Comparison of ENCODE assay signal across 16 cellular contexts in genomic region chr5:53126514-53126913, GRCh38. TPM values are rescaled to one million over a fixed set of nuclear protein-coding genes. Genes with fewer than 3 reads are reported as not detected.
DNase-seq lines count a peak whose midpoint lies in the region; ATAC-seq and TF ChIP-seq lines count a peak whose summit lies in the region.
"Had no signal": no experiment of that assay in that cellular context is flagged by ENCODE, and none has a peak within 500 bp of the region (broad histone marks: within the 10 kb centered on the region; RNA-seq: fewer than 3 reads in every experiment).

No MANE protein-coding gene starts in this region.

- no peaks in the 10 kb centered on the region for H3K27me3 Mint-ChIP-seq in progenitor cell of endocrine pancreas
- H3K27me3 Mint-ChIP-seq in activated T-cell treated with anti-CD3 and anti-CD28 coated beads, Interleukin-2, amount 50 U/mL, for 4 hours (ENCODE audit: low read depth) = peaks cover 5% of the 10 kb centered on the region

- no peak overlapping the region for H3K4me3 Mint-ChIP-seq in progenitor cell of endocrine pancreas (ENCODE audit: low read depth)
- H3K4me3 Mint-ChIP-seq in activated T-cell treated with anti-CD3 and anti-CD28 coated beads, Interleukin-2, amount 50 U/mL, for 4 hours = no peak overlapping the region
- H3K4me3 Mint-ChIP-seq: CD8-positive, alpha-beta memory T cell; T-helper 17 cell had no signal

- H3K27me3 ChIP-seq in foreskin keratinocyte = no peaks in the 10 kb centered on the region
- no peaks in the 10 kb centered on the region for H3K27me3 ChIP-seq in colonic mucosa
- H3K27me3 ChIP-seq: upper lobe of right lung had no signal

- ATAC-seq in foreskin keratinocyte = peak; percentile 83
- ATAC-seq in HG02642 (IDR thresholded peaks at IDR 0.05; ENCODE audit: poor library complexity, unreplicated experiment) = no peak
- no peak for ATAC-seq in activated T-cell treated with anti-CD3 and anti-CD28 coated beads, Interleukin-2, amount 50 U/mL, for 4 hours
- ATAC-seq: T-helper 17 cell, upper lobe of right lung had no signal

- CTCF ChIA-PET in AG04449 (lab: Yijun Ruan, JAX) = interaction anchor here (0.8 to 2.2 kb wide), 12 partner anchors 11 to 1118 kb away, joined by 3 to 13 read pairs (median 4); partner anchors contain the start of gene MOCS2

- in situ Hi-C loops in astrocyte of the cerebellum (cut with HindIII; ENCODE audit: low sequenced_read_pairs) = no loop called here

- intact Hi-C loops in colonic mucosa (cut with DNase I) = no loop called here

- H3K4me1 ChIP-seq in foreskin keratinocyte (peaks cover 17% of the 10 kb centered on the region), colonic mucosa (no peaks in the 10 kb centered on the region)
- H3K4me1 ChIP-seq: upper lobe of right lung had no signal

- POLR2A ChIA-PET in AG04449 (lab: Yijun Ruan, JAX) = no interaction called here

- no peak overlapping the region for H3K4me3 ChIP-seq in AG04449 (ENCODE audit: low read depth, low read length)
- H3K4me3 ChIP-seq in astrocyte of the cerebellum (ENCODE audit: low read depth, low read length) = no peak overlapping the region
- H3K4me3 ChIP-seq in colonic mucosa = no peak overlapping the region
- H3K4me3 ChIP-seq: A549, upper lobe of right lung had no signal

- no peak overlapping the region for H3K27ac Mint-ChIP-seq in progenitor cell of endocrine pancreas
- H3K27ac Mint-ChIP-seq: CD8-positive, alpha-beta memory T cell; T-helper 17 cell had no signal

- H3K27ac ChIP-seq in foreskin keratinocyte (no peak overlapping the region), colonic mucosa (no peak overlapping the region)
- H3K27ac ChIP-seq: A549, upper lobe of right lung had no signal

- DNase-seq in AG04449 (ENCODE audit: low read depth, low spot score) = peak; percentile 33
- DNase-seq in LHCN-M2 (ENCODE audit: low read depth) = peak; percentile 75
- peak; percentile 23 for DNase-seq in astrocyte of the cerebellum (ENCODE audit: low read depth)
- peak; percentile 39 to 69 for DNase-seq in foreskin keratinocyte
- no peak for DNase-seq in colonic mucosa
- DNase-seq in progenitor cell of endocrine pancreas (ENCODE audit: low spot score, unreplicated experiment) = no peak
- DNase-seq in activated T-cell treated with anti-CD3 and anti-CD28 coated beads, Interleukin-2, amount 50 U/mL, for 4 hours = no peak
- DNase-seq: activated CD4-positive, alpha-beta T cell treated with anti-CD3 and anti-CD28 coated beads for 1 hour; CD8-positive, alpha-beta memory T cell; posterior cingulate gyrus; SHP77 treated with DMSO at 0.1 percent for 48 hours; stimulated activated naive CD4-positive, alpha-beta T cell; T-helper 17 cell; upper lobe of right lung had no signal

- no peaks in the 10 kb centered on the region for H3K9me3 ChIP-seq in colonic mucosa
- H3K9me3 ChIP-seq: A549, upper lobe of right lung had no signal

- H3K36me3 ChIP-seq in colonic mucosa = no peaks in the 10 kb centered on the region
- H3K36me3 ChIP-seq: upper lobe of right lung had no signal

- H3K9me3 Mint-ChIP-seq in progenitor cell of endocrine pancreas (ENCODE audit: low read depth) = no peaks in the 10 kb centered on the region
- no peaks in the 10 kb centered on the region for H3K9me3 Mint-ChIP-seq in activated T-cell treated with anti-CD3 and anti-CD28 coated beads, Interleukin-2, amount 50 U/mL, for 4 hours
- H3K9me3 Mint-ChIP-seq: CD8-positive, alpha-beta memory T cell had no signal

- H3K36me3 Mint-ChIP-seq in progenitor cell of endocrine pancreas (ENCODE audit: insufficient read depth) = no peaks in the 10 kb centered on the region
- H3K36me3 Mint-ChIP-seq in activated T-cell treated with anti-CD3 and anti-CD28 coated beads, Interleukin-2, amount 50 U/mL, for 4 hours (ENCODE audit: insufficient read depth) = no peaks in the 10 kb centered on the region
- H3K36me3 Mint-ChIP-seq: CD8-positive, alpha-beta memory T cell had no signal

- TF ChIP-seq CTCF in AG04449 (IDR thresholded peaks at IDR 0.05; ENCODE audit: insufficient read depth, low read length, missing control alignments) = no peak
- TF ChIP-seq CTCF in astrocyte of the cerebellum (IDR thresholded peaks at IDR 0.05; ENCODE audit: low read depth, low read length, missing control alignments) = no peak
- TF ChIP-seq CTCF in foreskin keratinocyte (conservative IDR thresholded peaks at IDR 0.05) = no peak
- TF ChIP-seq CTCF in colonic mucosa (IDR thresholded peaks at IDR 0.05) = no peak
- no peak for TF ChIP-seq CTCF in progenitor cell of endocrine pancreas (IDR thresholded peaks at IDR 0.05; ENCODE audit: unreplicated experiment)

- H3K9ac ChIP-seq in colonic mucosa (ENCODE audit: low read depth in 2 of 2, low read length in 2 of 2) = no peak overlapping the region

- no peaks in the 10 kb centered on the region for H3K4me1 Mint-ChIP-seq in progenitor cell of endocrine pancreas (ENCODE audit: low read depth)
- no peaks in the 10 kb centered on the region for H3K4me1 Mint-ChIP-seq in activated T-cell treated with anti-CD3 and anti-CD28 coated beads, Interleukin-2, amount 50 U/mL, for 4 hours (ENCODE audit: low read depth)
- H3K4me1 Mint-ChIP-seq: CD8-positive, alpha-beta memory T cell had no signal

RNA-seq across cellular contexts. Expression of gene MOCS2, which starts 17.0 kb away (rescaled TPM):
- 67.6 and 76.3 TPM in 2 replicates for total RNA-seq in LHCN-M2 (2014; rRNA removed)
- polyA plus RNA-seq in LHCN-M2 (2012) = 49.0 TPM
- 47.7 and 48.3 TPM in 2 replicates for total RNA-seq in foreskin keratinocyte
- polyA plus RNA-seq in foreskin keratinocyte = 46.4 and 49.8 TPM in 2 replicates
- 10 to 100 TPM; 27.8 to 31.6 TPM for total RNA-seq in colonic mucosa
- total RNA-seq in progenitor cell of endocrine pancreas = 26.2 and 28.0 TPM in 2 replicates
- total RNA-seq in activated T-cell treated with anti-CD3 and anti-CD28 coated beads, Interleukin-2, amount 50 U/mL, for 4 hours = 10 to 100 TPM; 24.2 to 25.4 (median 24.5) TPM

Comparison
In these comparisons a context has a peak if more than half of its experiments do, and no peak if none do; other contexts are left out.
1. DNase-seq: peak in AG04449 (single experiment), LHCN-M2 (single experiment), astrocyte of the cerebellum (single experiment) and foreskin keratinocyte (2 of 2); none in colonic mucosa (single experiment), progenitor cell of endocrine pancreas (single experiment) and activated T-cell treated with anti-CD3 and anti-CD28 coated beads, Interleukin-2, amount 50 U/mL, for 4 hours (single experiment).